19 cellular contexts compared by ENCODE assay signal in genomic region chr1:234827656-234828055, GRCh38.
DNase-seq lines count a peak whose midpoint lies in the region; ATAC-seq, FAIRE-seq and TF ChIP-seq lines count a peak whose summit lies in the region.
"Had no signal": no experiment of that assay in that cellular context is flagged by ENCODE, and none has a peak within 500 bp of the region (broad histone marks: within the 10 kb centered on the region; RNA-seq: fewer than 3 reads in every experiment).

No MANE protein-coding gene starts in this region.

- H3K4me3 Mint-ChIP-seq in GM23338: no peak overlapping the region
- no peak overlapping the region for H3K4me3 Mint-ChIP-seq in activated CD8-positive, alpha-beta memory T cell treated with anti-CD3 and anti-CD28 coated beads, Interleukin-2, amount 10 ng/mL, durations not matched to agents 7 days and 5 days
- H3K4me3 Mint-ChIP-seq: CD4-positive, alpha-beta memory T cell; H9 had no signal

- H3K4me1 ChIP-seq in GM23338 (ENCODE audit: insufficient read depth) (no peaks in the 10 kb centered on the region), Panc1 (ENCODE audit: control insufficient read depth, insufficient read depth, low read length) (peaks cover 16% of the 10 kb centered on the region), mucosa of rectum (ENCODE audit: control insufficient read depth in 2 of 2, insufficient read depth in 2 of 2, low read length in 2 of 2) (peaks cover 34 to 36% of the 10 kb centered on the region in 2 donors), small intestine (ENCODE audit: control insufficient read depth in 2 of 2, insufficient read depth in 1 of 2, low read depth in 1 of 2, low read length in 1 of 2) (peaks cover 0 to 3% of the 10 kb centered on the region in 2 donors)

- H3K4me1 Mint-ChIP-seq in GM23338: no peaks in the 10 kb centered on the region
- no peaks in the 10 kb centered on the region for H3K4me1 Mint-ChIP-seq in activated CD8-positive, alpha-beta memory T cell treated with anti-CD3 and anti-CD28 coated beads, Interleukin-2, amount 10 ng/mL, durations not matched to agents 7 days and 5 days

- H3K27me3 ChIP-seq in GM23338 (ENCODE audit: insufficient read depth) (no peaks in the 10 kb centered on the region), Panc1 (ENCODE audit: control insufficient read depth, insufficient read depth, low read length) (no peaks in the 10 kb centered on the region), mucosa of rectum (ENCODE audit: control insufficient read depth in 2 of 2, insufficient read depth in 2 of 2, low read length in 2 of 2) (no peaks in the 10 kb centered on the region), small intestine (ENCODE audit: control insufficient read depth in 2 of 2, insufficient read depth in 2 of 2, low read length in 2 of 2) (no peaks in the 10 kb centered on the region)

- peaks cover 8% of the 10 kb centered on the region for H3K27me3 Mint-ChIP-seq in GM23338 (ENCODE audit: insufficient read depth, low read depth, poor library complexity)
- H3K27me3 Mint-ChIP-seq in activated CD8-positive, alpha-beta memory T cell treated with anti-CD3 and anti-CD28 coated beads, Interleukin-2, amount 10 ng/mL, durations not matched to agents 7 days and 5 days: peaks cover 10% of the 10 kb centered on the region

- no peak overlapping the region for H3K27ac Mint-ChIP-seq in GM23338
- no peak overlapping the region for H3K27ac Mint-ChIP-seq in activated CD8-positive, alpha-beta memory T cell treated with anti-CD3 and anti-CD28 coated beads, Interleukin-2, amount 10 ng/mL, durations not matched to agents 7 days and 5 days
- H3K27ac Mint-ChIP-seq: CD4-positive, alpha-beta memory T cell; H9 had no signal

- WGBS in small intestine, 3 donors: 78 to 89% (median 88%) methylated on average over 7 of the region's 7 CpGs

- no peak for FAIRE-seq in small intestine (lab: Jason Lieb, UNC)
- FAIRE-seq: G401.6, GM12878, GM19239 had no signal

- peak overlapping the region; percentile 28; the same call in 1 of the 2 replicates for H2AFZ ChIP-seq in GM23338
- H2AFZ ChIP-seq: GM23248 had no signal

- intact Hi-C loops in Panc1 (cut with micrococcal nuclease; ENCODE audit: unreplicated experiment): no loop called here

- H3K27ac ChIP-seq in GM23338 (ENCODE audit: low read depth): no peak overlapping the region
- peak overlapping the region; percentile 60 for H3K27ac ChIP-seq in Panc1 (ENCODE audit: low read length)
- H3K27ac ChIP-seq in mucosa of rectum (ENCODE audit: low read depth in 2 of 2, low read length in 2 of 2): peak overlapping the region; percentile 74 to 85
- H3K27ac ChIP-seq in small intestine (ENCODE audit: low read depth in 1 of 2, low read length in 1 of 2): no peak overlapping the region
- H3K27ac ChIP-seq: GM23248 had no signal

- CTCF ChIA-PET in Panc1 (lab: Charles Lee): no interaction called here
- CTCF ChIA-PET in activated CD8-positive, alpha-beta memory T cell treated with anti-CD3 and anti-CD28 coated beads, Interleukin-2, amount 10 ng/mL, durations not matched to agents 7 days and 5 days (lab: Charles Lee): interaction anchor here (0.7 kb wide), 1 partner anchor 151 kb away, joined by 4 read pairs; no protein-coding TSS in a partner anchor

- H3K9me2 ChIP-seq in GM23338 (ENCODE audit: insufficient read depth): 0 out of 2 replicates have a peak, but pooled peaks cover 11% of the 10 kb centered on the region

- no peak for TF ChIP-seq CTCF in GM23338 (conservative IDR thresholded peaks at IDR 0.05; ENCODE audit: low read depth in 2 of 2)
- no peak for TF ChIP-seq CTCF in Panc1 (IDR thresholded peaks at IDR 0.05)

- BruUV-seq in Panc1 (replicated peaks; lab: Mats Ljungman, UMichigan): no TSS peak

- ATAC-seq in GM23338: no peak
- ATAC-seq in Panc1: no peak
- no peak for ATAC-seq in activated CD8-positive, alpha-beta memory T cell treated with anti-CD3 and anti-CD28 coated beads, Interleukin-2, amount 10 ng/mL, durations not matched to agents 7 days and 5 days
- ATAC-seq: GM12878, HCT116 had no signal

- no peaks in the 10 kb centered on the region for H3K79me2 ChIP-seq in GM23338 (replicated peaks; ENCODE audit: insufficient read depth)

- H3K36me3 Mint-ChIP-seq in GM23338 (ENCODE audit: low read depth): no peaks in the 10 kb centered on the region
- no peaks in the 10 kb centered on the region for H3K36me3 Mint-ChIP-seq in activated CD8-positive, alpha-beta memory T cell treated with anti-CD3 and anti-CD28 coated beads, Interleukin-2, amount 10 ng/mL, durations not matched to agents 7 days and 5 days
- H3K36me3 Mint-ChIP-seq: CD4-positive, alpha-beta memory T cell had no signal

- H3K9me3 ChIP-seq in Panc1 (ENCODE audit: control insufficient read depth, insufficient read depth, low read depth, low read length) (no peaks in the 10 kb centered on the region), mucosa of rectum (ENCODE audit: control insufficient read depth in 2 of 2, low read length in 2 of 2) (no peaks in the 10 kb centered on the region), small intestine (ENCODE audit: control insufficient read depth, low read depth) (no peaks in the 10 kb centered on the region)

- no peak overlapping the region for H3K9ac ChIP-seq in mucosa of rectum (ENCODE audit: low read depth in 1 of 2, low read length in 2 of 2)
- H3K9ac ChIP-seq: GM23248 had no signal

- H3K36me3 ChIP-seq in GM23338 (ENCODE audit: insufficient read depth) (no peaks in the 10 kb centered on the region), Panc1 (ENCODE audit: control insufficient read depth, insufficient read depth, low read length) (no peaks in the 10 kb centered on the region), mucosa of rectum (ENCODE audit: control insufficient read depth in 2 of 2, insufficient read depth in 2 of 2, low read length in 2 of 2) (no peaks in the 10 kb centered on the region), small intestine (ENCODE audit: control insufficient read depth in 2 of 2, insufficient read depth in 2 of 2, low read length in 2 of 2) (no peaks in the 10 kb centered on the region)

- H3K4me3 ChIP-seq in GM23338 (no peak overlapping the region), Panc1 (ENCODE audit: low read depth in 2 of 2, low read length in 2 of 2) (no peak overlapping the region), mucosa of rectum (ENCODE audit: low read length in 2 of 2) (no peak overlapping the region), small intestine (ENCODE audit: low read depth in 1 of 2, low read length in 2 of 2) (no peak overlapping the region)
- H3K4me3 ChIP-seq: GM12878, GM23248 had no signal

- H3K9me3 Mint-ChIP-seq in GM23338: no peaks in the 10 kb centered on the region
- H3K9me3 Mint-ChIP-seq in activated CD8-positive, alpha-beta memory T cell treated with anti-CD3 and anti-CD28 coated beads, Interleukin-2, amount 10 ng/mL, durations not matched to agents 7 days and 5 days (ENCODE audit: low read depth): no peaks in the 10 kb centered on the region
- H3K9me3 Mint-ChIP-seq: CD4-positive, alpha-beta memory T cell; H9 had no signal

- in situ Hi-C loops in Panc1 (cut with HindIII; ENCODE audit: low pct_unique_long_range_greater_than_20kb, low sequenced_read_pairs): no loop called here

- H4K20me1 ChIP-seq in GM23338 (replicated peaks; ENCODE audit: insufficient read depth): no peaks in the 10 kb centered on the region

- H3F3A ChIP-seq in GM23338 (replicated peaks; ENCODE audit: low read depth): no peaks in the 10 kb centered on the region

- DNase-seq in GM23338 (ENCODE audit: low spot score): no peak
- no peak for DNase-seq in Panc1 (ENCODE audit: low read depth, low spot score)
- no peak for DNase-seq in small intestine
- no peak for DNase-seq in activated CD8-positive, alpha-beta memory T cell treated with anti-CD3 and anti-CD28 coated beads, Interleukin-2, amount 10 ng/mL, durations not matched to agents 7 days and 5 days
- no peak for DNase-seq in GF-D8 (lab: John Stamatoyannopoulos, UW)
- DNase-seq: 8988T; C1 segment of cervical spinal cord; Calu3; CD4-positive, alpha-beta memory T cell; COR-L47; DMS53; DMS79 treated with DMSO at 0.1 percent for 48 hours; GM23248; H9 had no signal

- H3K4me2 ChIP-seq in GM23338: no peak overlapping the region

- POLR2A ChIA-PET in Panc1 (lab: Charles Lee): no interaction called here

Comparison
In these comparisons a context has a peak if more than half of its experiments do, and no peak if none do; other contexts are left out.
1. H3K27ac ChIP-seq: peak in Panc1 (single experiment) and mucosa of rectum (2 of 2); none in GM23338 (single experiment) and small intestine (0 of 2).